ENCODE assay signal across 12 cellular contexts in the genomic region with DNA sequence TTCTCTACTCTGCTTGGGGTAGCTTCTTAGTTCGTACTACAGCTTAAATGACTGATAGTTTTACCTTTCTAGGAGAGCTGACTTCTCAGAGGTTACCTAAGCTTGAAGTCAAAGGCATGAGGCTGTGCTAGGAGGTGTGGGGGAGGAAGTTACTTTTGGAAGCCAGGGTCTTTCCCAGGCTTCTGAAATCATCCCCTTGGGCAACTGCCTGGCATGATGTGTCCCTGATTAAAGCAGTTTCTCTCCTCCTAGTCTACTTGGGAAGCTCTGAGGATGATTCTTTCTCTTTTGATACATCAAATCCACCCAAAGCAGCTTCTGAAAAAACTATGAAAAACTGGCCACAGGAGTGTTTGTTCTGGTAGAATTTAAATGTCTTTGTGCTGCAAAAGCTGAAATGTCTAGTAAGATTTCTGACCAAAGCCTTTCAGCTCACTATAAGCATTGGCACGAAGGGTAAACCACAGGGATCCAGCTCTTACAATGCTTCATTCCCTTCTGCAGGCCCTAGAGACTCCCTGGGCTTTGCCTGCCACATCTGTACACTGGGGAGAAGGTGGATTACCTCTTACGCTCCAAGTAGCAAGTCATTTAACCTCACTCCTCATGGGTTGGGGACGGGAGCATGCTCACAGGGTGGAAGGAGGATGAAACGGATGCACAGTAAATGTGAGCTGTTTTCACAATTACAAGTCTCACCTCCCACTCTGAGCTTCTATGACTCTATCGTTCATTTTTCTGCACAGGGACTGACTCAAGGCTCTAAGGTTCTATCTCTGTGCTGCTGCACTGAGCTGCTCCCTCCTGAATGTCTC. TPM values are rescaled to one million over a fixed set of nuclear protein-coding genes. Genes with fewer than 3 reads are reported as not detected.
A peak's percentile ranks its signal among the peaks of the same experiment; 100 is the strongest.
DNase-seq lines count a peak whose midpoint lies in the region; FAIRE-seq and TF ChIP-seq lines count a peak whose summit lies in the region.
"Had no signal": no experiment of that assay in that cellular context is flagged by ENCODE, and none has a peak within 500 bp of the region (broad histone marks: within the 10 kb centered on the region; RNA-seq: fewer than 3 reads in every experiment).

No MANE protein-coding gene starts in this region.

- TF ChIP-seq CTCF in fibroblast of the aortic adventitia (IDR thresholded peaks at IDR 0.05; ENCODE audit: insufficient read depth, low read length) = no peak
- no peak for TF ChIP-seq CTCF in D721Med (IDR thresholded peaks at IDR 0.05; ENCODE audit: insufficient read depth, missing control alignments)

- no peak overlapping the region for H3K9ac ChIP-seq in trophoblast cell (ENCODE audit: low read length)

- H3K4me2 ChIP-seq in trophoblast cell (ENCODE audit: low read length) = no peak overlapping the region

- no peaks in the 10 kb centered on the region for H3K36me3 ChIP-seq in trophoblast cell (ENCODE audit: control insufficient read depth in 1 of 2, insufficient read depth in 2 of 2, low read length in 2 of 2)

- H2AFZ ChIP-seq in trophoblast cell (ENCODE audit: insufficient read depth, low read length, poor library complexity) = no peak overlapping the region

- H3K4me1 ChIP-seq in trophoblast cell (ENCODE audit: control insufficient read depth in 1 of 2, insufficient read depth in 2 of 2, low read length in 2 of 2) = peaks cover 0 to 7% of the 10 kb centered on the region in 2 experiments

- WGBS in trophoblast cell (ENCODE audit: extremely low coverage, insufficient coverage, insufficient read length) = no CpG with 5 or more reads among the region's 6 CpGs

- DNase-seq in activated gamma-delta T cell treated with Interleukin-2 at 50 U/mL for 16 hours (peak; percentile 18), activated gamma-delta T cell (lab: John Stamatoyannopoulos, UW) (no peak), fibroblast of the aortic adventitia (ENCODE audit: low read depth) (peak; percentile 56), D721Med (ENCODE audit: insufficient read length, low spot score) (no peak), ecto neural progenitor cell (ENCODE audit: low spot score) (no peak), midbrain (lab: John Stamatoyannopoulos, UW) (no peak), trophoblast cell (no peak)
- peak; percentile 66 to 79 for DNase-seq in activated CD4-positive, alpha-beta T cell treated with anti-CD3 and anti-CD28 coated beads, Interleukin-2, amount 50 U/mL, for 48 hours
- DNase-seq: activated naive CD8-positive, alpha-beta T cell treated with anti-CD3 and anti-CD28 coated beads, Interleukin-2, amount 10 ng/mL, durations not matched to agents 7 days and 5 days; AML-193; NCI-H2107; SHP77 treated with DMSO at 0.1 percent for 48 hours had no signal

- H2AK5ac ChIP-seq in trophoblast cell (ENCODE audit: low read length) = no peak overlapping the region

- no peaks in the 10 kb centered on the region for H3K27me3 ChIP-seq in trophoblast cell (ENCODE audit: insufficient read depth, low read length)

- FAIRE-seq in D721Med (lab: Jason Lieb, UNC) = no peak

- no peak overlapping the region for H3K4ac ChIP-seq in trophoblast cell (ENCODE audit: low read depth, low read length)

- H3K4me3 ChIP-seq in fibroblast of the aortic adventitia (ENCODE audit: low read depth, low read length) (no peak overlapping the region), trophoblast cell (ENCODE audit: low read depth, low read length) (no peak overlapping the region)

- H3K9me3 ChIP-seq in trophoblast cell (ENCODE audit: insufficient read depth, low read depth, low read length) = peaks cover 2% of the 10 kb centered on the region

- no peak overlapping the region for H3K23ac ChIP-seq in trophoblast cell (ENCODE audit: low read length)

- no peak overlapping the region for H3K27ac ChIP-seq in trophoblast cell (ENCODE audit: low read depth, low read length)

- H3K18ac ChIP-seq in trophoblast cell (ENCODE audit: low read length) = no peak overlapping the region

- H4K91ac ChIP-seq in trophoblast cell (ENCODE audit: low read depth, low read length) = no peak overlapping the region

- H4K8ac ChIP-seq in trophoblast cell (ENCODE audit: low read depth, low read length) = no peak overlapping the region

- H2BK120ac ChIP-seq in trophoblast cell (ENCODE audit: insufficient read depth, low read length, poor library complexity) = no peak overlapping the region

- H3K79me1 ChIP-seq in trophoblast cell (ENCODE audit: low read length) = peaks cover 4% of the 10 kb centered on the region

- H2BK5ac ChIP-seq in trophoblast cell (ENCODE audit: low read depth, low read length, poor library complexity) = no peak overlapping the region

- no peak overlapping the region for H4K12ac ChIP-seq in trophoblast cell (ENCODE audit: low read depth, low read length)

- H3K14ac ChIP-seq in trophoblast cell (ENCODE audit: low read length) = no peak overlapping the region

- H2BK12ac ChIP-seq in trophoblast cell (ENCODE audit: low read length) = no peak overlapping the region

- no peaks in the 10 kb centered on the region for H3K79me2 ChIP-seq in trophoblast cell (ENCODE audit: control insufficient read depth, insufficient read depth, low read length, poor library complexity)

RNA-seq across cellular contexts. Expression of gene RUNX1, which starts 59.6 kb away (rescaled TPM):
- 28.0 and 63.5 TPM in 2 replicates for total RNA-seq in fibroblast of the aortic adventitia (ENCODE audit: low replicate concordance)
- polyA plus RNA-seq in trophoblast cell (2013) = 64.0 and 64.4 TPM in 2 replicates

Comparison
In these comparisons a context has a peak if more than half of its experiments do, and no peak if none do; other contexts are left out.
1. DNase-seq: peak in activated gamma-delta T cell treated with Interleukin-2 at 50 U/mL for 16 hours (single experiment), activated CD4-positive, alpha-beta T cell treated with anti-CD3 and anti-CD28 coated beads, Interleukin-2, amount 50 U/mL, for 48 hours (2 of 2) and fibroblast of the aortic adventitia (single experiment); none in activated gamma-delta T cell (single experiment), D721Med (single experiment), ecto neural progenitor cell (single experiment), midbrain (single experiment) and trophoblast cell (0 of 2).